ENCODE assay signal across 8 cellular contexts in genomic region chrX:115394806-115395205, GRCh38.
DNase-seq lines count a peak whose midpoint lies in the region; TF ChIP-seq lines count a peak whose summit lies in the region.
"Not testable (repeated sequence)": the region's sequence is repeated elsewhere in the genome, so short reads cannot be mapped to it uniquely, and the experiment has no call there.

No MANE protein-coding gene starts in this region.

- not testable (repeated sequence) for H4K8ac ChIP-seq in neuronal stem cell (ENCODE audit: low read depth, low read length)

- H3K4me2 ChIP-seq in neuronal stem cell (ENCODE audit: insufficient read depth, low read length, poor library complexity, severe bottlenecking): not testable (repeated sequence)

- H2BK5ac ChIP-seq in neuronal stem cell (ENCODE audit: low read length): not testable (repeated sequence)

- not testable (repeated sequence) for H3K4ac ChIP-seq in neuronal stem cell (ENCODE audit: low read length)

- no CpG with 5 or more reads among the region's 4 CpGs for WGBS in neuronal stem cell (ENCODE audit: extremely low coverage in 2 of 2, insufficient read length in 2 of 2, insufficient replicate concordance in 1 of 2), 2 donors

- H3K27ac ChIP-seq in dorsolateral prefrontal cortex: peak overlapping the region in 53 of 59 donors; percentile 17 to 89 (median 70)
- H3K27ac ChIP-seq in layer of hippocampus (ENCODE audit: low read depth, low read length): peak overlapping the region; percentile 38
- not testable (repeated sequence) for H3K27ac ChIP-seq in neuronal stem cell (replicated peaks; ENCODE audit: low read length)

- not testable (repeated sequence) for H2BK120ac ChIP-seq in neuronal stem cell (ENCODE audit: low read depth, low read length)

- DNase-seq in dorsolateral prefrontal cortex; neural crest cell (ENCODE audit: low read depth, low spot score); neuronal stem cell (ENCODE audit: low spot score): not testable (repeated sequence)
- DNase-seq in midbrain (lab: John Stamatoyannopoulos, UW) (peak; percentile 21), putamen (ENCODE audit: low spot score) (peak; percentile 44), superior temporal gyrus (ENCODE audit: extremely low spot score) (peak; percentile 62)

- H2BK15ac ChIP-seq in neuronal stem cell (ENCODE audit: low read length): not testable (repeated sequence)

- H3K9me3 Mint-ChIP-seq in brain, neural crest cell: not testable (repeated sequence)

- not testable (repeated sequence) for H3K4me3 Mint-ChIP-seq in brain, neural crest cell

- H3K9me3 ChIP-seq in neuronal stem cell (replicated peaks in 1 of 2; ENCODE audit: control insufficient read depth in 2 of 2, insufficient read depth in 1 of 2, low read depth in 1 of 2, low read length in 2 of 2): not testable (repeated sequence)

- intact Hi-C loops in dorsolateral prefrontal cortex (cut with DNase I): loop anchor here in 1 of 2 donors (10.0 kb wide), 1 partner anchor 250 kb away; no protein-coding TSS in a partner anchor

- not testable (repeated sequence) for H3K27me3 Mint-ChIP-seq in brain; neural crest cell (ENCODE audit: low read depth)

- peak overlapping the region in 3 of 5 experiments; percentile 28 to 64 (median 39) for H3K27ac Mint-ChIP-seq in brain
- peak overlapping the region; percentile 94 for H3K27ac Mint-ChIP-seq in neural crest cell (ENCODE audit: unreplicated experiment)

- H2AK5ac ChIP-seq in neuronal stem cell (ENCODE audit: low read depth, low read length): not testable (repeated sequence)

- H4K91ac ChIP-seq in neuronal stem cell (ENCODE audit: low read depth, low read length, poor library complexity): not testable (repeated sequence)

- H2BK12ac ChIP-seq in neuronal stem cell (ENCODE audit: low read length): not testable (repeated sequence)

- not testable (repeated sequence) for H3K14ac ChIP-seq in neuronal stem cell (ENCODE audit: low read length)

- H2AFZ ChIP-seq in neuronal stem cell (ENCODE audit: low read length): peak overlapping the region; percentile 40

- H3K9ac ChIP-seq in neuronal stem cell (ENCODE audit: low read depth, low read length, poor library complexity): not testable (repeated sequence)

- TF ChIP-seq CTCF in brain (conservative IDR thresholded peaks at IDR 0.05); dorsolateral prefrontal cortex (IDR thresholded peaks at IDR 0.05 in 54 of 56, conservative IDR thresholded peaks at IDR 0.05 in 2 of 56; ENCODE audit: low read depth in 1 of 56, partially characterized antibody in 56 of 56); neural crest cell (conservative IDR thresholded peaks at IDR 0.05): not testable (repeated sequence)

- not testable (repeated sequence) for H3K4me1 ChIP-seq in neuronal stem cell (ENCODE audit: control insufficient read depth in 2 of 2, insufficient read depth in 1 of 2, low read depth in 1 of 2, low read length in 2 of 2)

- H3K4me3 ChIP-seq in dorsolateral prefrontal cortex; neuronal stem cell (ENCODE audit: low read length in 2 of 2): not testable (repeated sequence)

- not testable (repeated sequence) for H3K36me3 ChIP-seq in neuronal stem cell (replicated peaks in 1 of 2; ENCODE audit: control insufficient read depth in 2 of 2, insufficient read depth in 2 of 2, low read length in 2 of 2)

- H3K27me3 ChIP-seq in dorsolateral prefrontal cortex: peaks cover 0 to 86% (median 29%) of the 10 kb centered on the region in 45 donors
- not testable (repeated sequence) for H3K27me3 ChIP-seq in layer of hippocampus (ENCODE audit: control insufficient read depth, insufficient read depth, low read length); neuronal stem cell (ENCODE audit: control insufficient read depth in 3 of 3, insufficient read depth in 3 of 3, low read depth in 1 of 3, low read length in 3 of 3)

- not testable (repeated sequence) for H3K23ac ChIP-seq in neuronal stem cell (ENCODE audit: low read depth, low read length, poor library complexity)

- H3K36me3 Mint-ChIP-seq in brain; neural crest cell (ENCODE audit: low read depth): not testable (repeated sequence)

- H3K4me1 Mint-ChIP-seq in brain: peaks cover 23% of the 10 kb centered on the region
- peaks cover 44% of the 10 kb centered on the region for H3K4me1 Mint-ChIP-seq in neural crest cell

- H3K18ac ChIP-seq in neuronal stem cell (ENCODE audit: low read length): not testable (repeated sequence)

- H3K79me1 ChIP-seq in neuronal stem cell (ENCODE audit: low read depth, low read length): not testable (repeated sequence)
